27 cellular contexts compared by ENCODE assay signal in genomic region chr1:169610110-169610509, GRCh38. TPM values are rescaled to one million over a fixed set of nuclear protein-coding genes. Genes with fewer than 3 reads are reported as not detected.
DNase-seq lines count a peak whose midpoint lies in the region; ATAC-seq and TF ChIP-seq lines count a peak whose summit lies in the region.
"Had no signal": no experiment of that assay in that cellular context is flagged by ENCODE, and none has a peak within 500 bp of the region (broad histone marks: within the 10 kb centered on the region; RNA-seq: fewer than 3 reads in every experiment).

No MANE protein-coding gene starts in this region.

- intact Hi-C loops in left cardiac atrium (cut with DNase I) (no loop called here), sciatic nerve (cut with DNase I) (loop anchor here (10.0 kb wide), 1 partner anchor 95 kb away; no protein-coding TSS in a partner anchor)
- intact Hi-C loops in activated CD4-positive, alpha-beta memory T cell treated with anti-CD3 and anti-CD28 coated beads for 36 hours (cut with micrococcal nuclease): no loop called here

- H3K4me3 Mint-ChIP-seq in activated CD4-positive, alpha-beta memory T cell treated with anti-CD3 and anti-CD28 coated beads for 36 hours: no peak overlapping the region
- H3K4me3 Mint-ChIP-seq: naive thymus-derived CD4-positive, alpha-beta T cell; WTC11 had no signal

- peaks cover 16% of the 10 kb centered on the region for H3K4me1 Mint-ChIP-seq in activated CD4-positive, alpha-beta memory T cell treated with anti-CD3 and anti-CD28 coated beads for 36 hours (ENCODE audit: low read depth)
- H3K4me1 Mint-ChIP-seq: WTC11 had no signal

- H3K27me3 Mint-ChIP-seq in activated CD4-positive, alpha-beta memory T cell treated with anti-CD3 and anti-CD28 coated beads for 36 hours: no peaks in the 10 kb centered on the region
- H3K27me3 Mint-ChIP-seq: naive thymus-derived CD4-positive, alpha-beta T cell had no signal

- no peaks in the 10 kb centered on the region for H3K36me3 Mint-ChIP-seq in activated CD4-positive, alpha-beta memory T cell treated with anti-CD3 and anti-CD28 coated beads for 36 hours
- H3K36me3 Mint-ChIP-seq: WTC11 had no signal

- H3K9me3 Mint-ChIP-seq in activated CD4-positive, alpha-beta memory T cell treated with anti-CD3 and anti-CD28 coated beads for 36 hours: no peaks in the 10 kb centered on the region
- H3K9me3 Mint-ChIP-seq: naive thymus-derived CD4-positive, alpha-beta T cell; WTC11 had no signal

- H3K27ac ChIP-seq in VCaP: peak overlapping the region; percentile 29
- H3K27ac ChIP-seq: breast epithelium, ovary, sigmoid colon, SJSA1 had no signal

- CTCF ChIA-PET in activated CD4-positive, alpha-beta memory T cell treated with anti-CD3 and anti-CD28 coated beads for 36 hours (lab: Charles Lee): interaction anchor here (1.3 to 2.4 kb wide), 2 partner anchors 9 to 102 kb away, joined by 10 to 11 read pairs; no protein-coding TSS in a partner anchor

- ATAC-seq in left cardiac atrium (peak; percentile 67 to 79), sciatic nerve (no peak)
- ATAC-seq: naive thymus-derived CD4-positive, alpha-beta T cell; Panc1; WTC11 had no signal

- H3K27ac Mint-ChIP-seq in activated CD4-positive, alpha-beta memory T cell treated with anti-CD3 and anti-CD28 coated beads for 36 hours: no peak overlapping the region
- H3K27ac Mint-ChIP-seq: WTC11 had no signal

- POLR2A ChIA-PET in activated CD4-positive, alpha-beta memory T cell treated with anti-CD3 and anti-CD28 coated beads for 36 hours (lab: Charles Lee): no interaction called here

- DNase-seq in NCI-H2029 treated with DMSO at 0.1 percent for 48 hours (lab: John Stamatoyannopoulos, UW): peak; percentile 16
- DNase-seq in left cardiac atrium: no peak
- peak; percentile 35 for DNase-seq in mucosa of gallbladder (ENCODE audit: low spot score)
- no peak for DNase-seq in sciatic nerve (ENCODE audit: low spot score)
- no peak for DNase-seq in activated CD4-positive, alpha-beta memory T cell treated with anti-CD3 and anti-CD28 coated beads for 36 hours
- no peak for DNase-seq in NCI-H1105 (lab: John Stamatoyannopoulos, UW)
- no peak for DNase-seq in activated effector memory CD4-positive, alpha-beta T cell treated with anti-CD3 and anti-CD28 coated beads, Interleukin-2, amount 50 U/mL, for 16 hours
- DNase-seq: activated CD4-positive, alpha-beta T cell treated with anti-CD3 and anti-CD28 coated beads, Interleukin-2, amount 50 U/mL, for 4 hours; activated effector memory CD4-positive, alpha-beta T cell treated with Interleukin-2 at 50 U/mL for 16 hours; cortex of kidney; DMS79; hypothalamus; KBM-7; mesenchymal stem cell; naive thymus-derived CD4-positive, alpha-beta T cell; NCI-H1694; NCI-H226; ovary; sigmoid colon; stimulated activated CD4-positive, alpha-beta T cell treated with anti-CD3 and anti-CD28 coated beads, Interleukin-15, amount 100 ng/mL, for 24 hours; T-helper 2 cell; trophoblast cell had no signal

- no peak for TF ChIP-seq CTCF in VCaP (conservative IDR thresholded peaks at IDR 0.05)

RNA-seq across cellular contexts. Expression of gene SELP, which starts 19.8 kb away (rescaled TPM):
- 10 to 100 TPM; 12.4 to 22.5 TPM for total RNA-seq in left cardiac atrium
- 12.6 TPM for total RNA-seq in mucosa of gallbladder
- 21.0 TPM for total RNA-seq in sciatic nerve
- total RNA-seq in activated CD4-positive, alpha-beta memory T cell treated with anti-CD3 and anti-CD28 coated beads for 36 hours: under 1 TPM; 0.70 to 0.97 TPM
- total RNA-seq: SJSA1 had no signal

RNA-seq across cellular contexts. Expression of gene F5, which starts 23.8 kb away (rescaled TPM):
- total RNA-seq in left cardiac atrium: 10 to 100 TPM; 17.8 to 20.9 TPM
- 154 TPM for total RNA-seq in mucosa of gallbladder
- 1.8 TPM for total RNA-seq in sciatic nerve
- total RNA-seq in activated CD4-positive, alpha-beta memory T cell treated with anti-CD3 and anti-CD28 coated beads for 36 hours: 10 to 100 TPM; 50.8 to 51.1 TPM
- total RNA-seq: SJSA1 had no signal

Comparison
In these comparisons a context has a peak if more than half of its experiments do, and no peak if none do; other contexts are left out.
1. DNase-seq: peak in NCI-H2029 treated with DMSO at 0.1 percent for 48 hours (single experiment) and mucosa of gallbladder (single experiment); none in left cardiac atrium (single experiment), sciatic nerve (single experiment), activated CD4-positive, alpha-beta memory T cell treated with anti-CD3 and anti-CD28 coated beads for 36 hours (single experiment), NCI-H1105 (single experiment) and activated effector memory CD4-positive, alpha-beta T cell treated with anti-CD3 and anti-CD28 coated beads, Interleukin-2, amount 50 U/mL, for 16 hours (single experiment).